ENCODE assay signal across 24 cellular contexts in genomic region chr22:36586250-36586649, GRCh38.
"Had no signal": no experiment of that assay in that cellular context is flagged by ENCODE, and none has a peak within 500 bp of the region (broad histone marks: within the 10 kb centered on the region; RNA-seq: fewer than 3 reads in every experiment).

No MANE protein-coding gene starts in this region.

- H3K27ac ChIP-seq: adrenal gland, coronary artery, epithelial cell of prostate, heart right ventricle, lower lobe of right lung, neural progenitor cell, ovary, prostate gland, spleen, testis, upper lobe of left lung, WERI-Rb-1 had no signal

- H2AFZ ChIP-seq: neural progenitor cell had no signal

- H3K4me3 Mint-ChIP-seq: activated CD4-positive, alpha-beta T cell treated with anti-CD3 and anti-CD28 coated beads for 36 hours; activated T-cell treated with anti-CD3 and anti-CD28 coated beads, Interleukin-2, amount 50 U/mL, for 24 hours; activated T-helper 17 cell treated with anti-CD3 and anti-CD28 coated beads, Interleukin-2, amount 50 U/mL, for 72 hours; naive thymus-derived CD8-positive, alpha-beta T cell; neural progenitor cell had no signal

- H3K9me3 ChIP-seq: adrenal gland, heart right ventricle, lower lobe of right lung, ovary, prostate gland, testis, upper lobe of left lung had no signal

- DNase-seq: activated CD4-positive, alpha-beta T cell treated with anti-CD3 and anti-CD28 coated beads for 36 hours; activated CD4-positive, alpha-beta T cell treated with anti-CD3 and anti-CD28 coated beads, Interleukin-2, amount 50 U/mL, for 4 hours; activated CD8-positive, alpha-beta memory T cell treated with anti-CD3 and anti-CD28 coated beads for 24 hours; activated CD8-positive, alpha-beta memory T cell treated with anti-CD3 and anti-CD28 coated beads, Interleukin-2, amount 50 U/mL, for 4 hours; activated T-cell treated with anti-CD3 and anti-CD28 coated beads, Interleukin-2, amount 50 U/mL, for 24 hours; cerebellar nuclear complex; heart right ventricle; lower lobe of right lung; naive thymus-derived CD8-positive, alpha-beta T cell; ovary; stimulated activated CD4-positive, alpha-beta T cell treated with anti-CD3 and anti-CD28 coated beads, Interleukin-4, amount 100 ng/mL, for 1 hour; stimulated activated naive CD4-positive, alpha-beta T cell; testis; upper lobe of left lung; WERI-Rb-1 had no signal

- H3K27ac Mint-ChIP-seq: activated CD4-positive, alpha-beta T cell treated with anti-CD3 and anti-CD28 coated beads for 36 hours; activated naive CD4-positive, alpha-beta T cell treated with anti-CD3 and anti-CD28 coated beads, Interleukin-2, amount 50 U/mL, for 72 hours; activated T-cell treated with anti-CD3 and anti-CD28 coated beads, Interleukin-2, amount 50 U/mL, for 24 hours; activated T-helper 17 cell treated with anti-CD3 and anti-CD28 coated beads, Interleukin-2, amount 50 U/mL, for 72 hours; naive thymus-derived CD8-positive, alpha-beta T cell; neural progenitor cell had no signal

- H3K27me3 ChIP-seq: adrenal gland, neural progenitor cell, ovary, testis, upper lobe of left lung had no signal

- H3K4me3 ChIP-seq: adrenal gland, coronary artery, heart right ventricle, lower lobe of right lung, neural progenitor cell, ovary, prostate gland, spleen, testis, upper lobe of left lung had no signal

- H3K36me3 Mint-ChIP-seq: neural progenitor cell had no signal

- H3K4me1 Mint-ChIP-seq: activated CD4-positive, alpha-beta T cell treated with anti-CD3 and anti-CD28 coated beads for 36 hours; activated T-helper 17 cell treated with anti-CD3 and anti-CD28 coated beads, Interleukin-2, amount 50 U/mL, for 72 hours; naive thymus-derived CD8-positive, alpha-beta T cell had no signal

- H3K9ac ChIP-seq: neural progenitor cell had no signal

- ATAC-seq: activated CD4-positive, alpha-beta T cell treated with anti-CD3 and anti-CD28 coated beads for 36 hours; activated naive CD4-positive, alpha-beta T cell treated with anti-CD3 and anti-CD28 coated beads, Interleukin-2, amount 50 U/mL, for 72 hours; activated T-helper 17 cell treated with anti-CD3 and anti-CD28 coated beads, Interleukin-2, amount 50 U/mL, for 72 hours; heart right ventricle; left lobe of liver; lower lobe of right lung; naive thymus-derived CD8-positive, alpha-beta T cell had no signal

- H3K4me1 ChIP-seq: heart right ventricle, lower lobe of right lung, prostate gland, upper lobe of left lung had no signal

- H3K4me2 ChIP-seq: neural progenitor cell had no signal

- H3K36me3 ChIP-seq: adrenal gland, heart right ventricle, lower lobe of right lung, neural progenitor cell, ovary, prostate gland, spleen, upper lobe of left lung, WERI-Rb-1 had no signal

- H3K9me3 Mint-ChIP-seq: activated naive CD4-positive, alpha-beta T cell treated with anti-CD3 and anti-CD28 coated beads, Interleukin-2, amount 50 U/mL, for 72 hours; activated T-helper 17 cell treated with anti-CD3 and anti-CD28 coated beads, Interleukin-2, amount 50 U/mL, for 72 hours; neural progenitor cell had no signal
